In the genomic region with DNA sequence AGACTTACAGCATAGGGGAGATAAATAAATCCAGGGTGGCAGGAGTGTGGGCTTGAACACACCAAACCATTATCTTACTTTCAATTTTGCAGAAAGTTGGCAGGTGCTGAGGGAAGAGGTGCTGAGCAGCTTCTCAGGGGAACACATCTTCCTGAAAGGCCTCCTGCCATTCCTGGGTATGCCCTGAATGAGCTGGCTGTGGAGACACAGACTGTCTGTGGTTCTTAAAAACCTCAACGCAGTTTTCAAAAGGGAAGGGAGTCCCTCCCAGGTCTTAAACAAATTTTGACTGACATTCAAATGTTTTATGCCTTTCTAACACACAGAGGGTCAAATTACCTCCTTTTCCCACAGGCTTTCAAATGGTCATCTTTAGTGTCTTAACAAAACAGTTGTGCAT, we compare ENCODE assay signal across 12 cellular contexts.
DNase-seq lines count a peak whose midpoint lies in the region; ATAC-seq and TF ChIP-seq lines count a peak whose summit lies in the region.
"Had no signal": no experiment of that assay in that cellular context is flagged by ENCODE, and none has a peak within 500 bp of the region (broad histone marks: within the 10 kb centered on the region; RNA-seq: fewer than 3 reads in every experiment).

No MANE protein-coding gene starts in this region.

- no peaks in the 10 kb centered on the region for H3K27me3 ChIP-seq in CD4-positive, alpha-beta memory T cell (ENCODE audit: insufficient read depth, low read length)
- H3K27me3 ChIP-seq in gastroesophageal sphincter, result no peaks in the 10 kb centered on the region

- intact Hi-C loops in CD4-positive, alpha-beta memory T cell (cut with micrococcal nuclease), result loop anchor here (1.0 to 2.0 kb wide), 2 partner anchors 10 to 13 kb away; no protein-coding TSS in a partner anchor

- no peak overlapping the region for H3K4me3 ChIP-seq in CD4-positive, alpha-beta memory T cell (ENCODE audit: low read length in 2 of 2)
- no peak overlapping the region for H3K4me3 ChIP-seq in gastroesophageal sphincter
- H3K4me3 ChIP-seq: lung had no signal

- peak overlapping the region in 7 of 8 donors; percentile 6 to 78 (median 58) for H3K4me3 Mint-ChIP-seq in CD4-positive, alpha-beta memory T cell
- peak overlapping the region; percentile 71 for H3K4me3 Mint-ChIP-seq in activated naive CD8-positive, alpha-beta T cell treated with anti-CD3 and anti-CD28 coated beads, Interleukin-2, amount 10 ng/mL, durations not matched to agents 7 days and 5 days

- H3K9me3 Mint-ChIP-seq in CD4-positive, alpha-beta memory T cell, result peaks cover 0 to 2% (median 0%) of the 10 kb centered on the region in 8 donors
- peaks cover 15% of the 10 kb centered on the region for H3K9me3 Mint-ChIP-seq in activated naive CD8-positive, alpha-beta T cell treated with anti-CD3 and anti-CD28 coated beads, Interleukin-2, amount 10 ng/mL, durations not matched to agents 7 days and 5 days

- POLR2A ChIA-PET in CD4-positive, alpha-beta memory T cell (lab: Charles Lee; ENCODE audit: partially characterized antibody), result interaction anchor here (1.1 to 3.4 kb wide), 2 partner anchors 11 to 33 kb away, joined by 3 to 19 read pairs; no protein-coding TSS in a partner anchor
- POLR2A ChIA-PET in activated naive CD8-positive, alpha-beta T cell treated with anti-CD3 and anti-CD28 coated beads, Interleukin-2, amount 10 ng/mL, durations not matched to agents 7 days and 5 days (lab: Charles Lee), result interaction anchor here (1.2 kb wide), 1 partner anchor 11 kb away, joined by 3 read pairs; no protein-coding TSS in a partner anchor

- no peak overlapping the region for H3K27ac ChIP-seq in CD4-positive, alpha-beta memory T cell (ENCODE audit: low read depth, low read length)
- H3K27ac ChIP-seq in gastroesophageal sphincter, result no peak overlapping the region

- no peak for TF ChIP-seq POLR2A in gastroesophageal sphincter (IDR thresholded peaks at IDR 0.05)

- H3K36me3 ChIP-seq in CD4-positive, alpha-beta memory T cell (ENCODE audit: insufficient read depth, low read length), result no peaks in the 10 kb centered on the region
- no peaks in the 10 kb centered on the region for H3K36me3 ChIP-seq in gastroesophageal sphincter

- peaks cover 0 to 5% of the 10 kb centered on the region in 2 donors for H3K27me3 Mint-ChIP-seq in CD4-positive, alpha-beta memory T cell
- H3K27me3 Mint-ChIP-seq in activated naive CD8-positive, alpha-beta T cell treated with anti-CD3 and anti-CD28 coated beads, Interleukin-2, amount 10 ng/mL, durations not matched to agents 7 days and 5 days, result peaks cover 11% of the 10 kb centered on the region

- TF ChIP-seq EP300 in gastroesophageal sphincter (IDR thresholded peaks at IDR 0.05), result no peak

- peak overlapping the region in 2 of 7 donors; percentile 13 to 19 for H3K27ac Mint-ChIP-seq in CD4-positive, alpha-beta memory T cell
- peak overlapping the region; percentile 56 for H3K27ac Mint-ChIP-seq in activated naive CD8-positive, alpha-beta T cell treated with anti-CD3 and anti-CD28 coated beads, Interleukin-2, amount 10 ng/mL, durations not matched to agents 7 days and 5 days

- no peaks in the 10 kb centered on the region for H3K9me3 ChIP-seq in CD4-positive, alpha-beta memory T cell (ENCODE audit: control insufficient read depth in 1 of 2, low read length in 2 of 2)
- no peaks in the 10 kb centered on the region for H3K9me3 ChIP-seq in gastroesophageal sphincter

- no peaks in the 10 kb centered on the region for H3K36me3 Mint-ChIP-seq in CD4-positive, alpha-beta memory T cell
- H3K36me3 Mint-ChIP-seq in activated naive CD8-positive, alpha-beta T cell treated with anti-CD3 and anti-CD28 coated beads, Interleukin-2, amount 10 ng/mL, durations not matched to agents 7 days and 5 days, result peaks cover 11% of the 10 kb centered on the region

- peaks cover 8 to 16% (median 12%) of the 10 kb centered on the region in 4 donors for H3K4me1 Mint-ChIP-seq in CD4-positive, alpha-beta memory T cell
- peaks cover 22% of the 10 kb centered on the region for H3K4me1 Mint-ChIP-seq in activated naive CD8-positive, alpha-beta T cell treated with anti-CD3 and anti-CD28 coated beads, Interleukin-2, amount 10 ng/mL, durations not matched to agents 7 days and 5 days

- no peak for DNase-seq in CD4-positive, alpha-beta memory T cell
- DNase-seq in activated naive CD8-positive, alpha-beta T cell treated with anti-CD3 and anti-CD28 coated beads, Interleukin-2, amount 10 ng/mL, durations not matched to agents 7 days and 5 days, result no peak
- no peak for DNase-seq in mesenteric fat pad (ENCODE audit: low spot score)
- no peak for DNase-seq in NCI-H510A treated with DMSO at 0.1 percent for 48 hours (lab: John Stamatoyannopoulos, UW)
- DNase-seq: cerebellar nuclear complex, NCI-H2081 treated with DMSO at 0.1 percent for 48 hours, SIG-M5 had no signal

- no peak for TF ChIP-seq CTCF in gastroesophageal sphincter (IDR thresholded peaks at IDR 0.05)

- H3K4me1 ChIP-seq in CD4-positive, alpha-beta memory T cell (ENCODE audit: insufficient read depth, low read length), result peaks cover 17% of the 10 kb centered on the region
- peaks cover 0 to 22% (median 2%) of the 10 kb centered on the region in 3 donors for H3K4me1 ChIP-seq in gastroesophageal sphincter

- 63% methylated on average over 1 of the region's 1 CpG; no CpG with 5 or more reads in 1 of the 2 donors for WGBS in gastroesophageal sphincter (ENCODE audit: low coverage in 1 of 2), 2 donors

- CTCF ChIA-PET in CD4-positive, alpha-beta memory T cell (lab: Charles Lee; ENCODE audit: partially characterized antibody), result interaction anchor here (1.1 kb wide), 1 partner anchor 11 kb away, joined by 3 read pairs; no protein-coding TSS in a partner anchor

- ATAC-seq in GM21381 (IDR thresholded peaks at IDR 0.05; ENCODE audit: unreplicated experiment) (peak; percentile 42), HG03439 (IDR thresholded peaks at IDR 0.05; ENCODE audit: unreplicated experiment) (peak; percentile 4), HG02642 (IDR thresholded peaks at IDR 0.05; ENCODE audit: poor library complexity, unreplicated experiment) (no peak), gastroesophageal sphincter (no peak)
- ATAC-seq in activated naive CD8-positive, alpha-beta T cell treated with anti-CD3 and anti-CD28 coated beads, Interleukin-2, amount 10 ng/mL, durations not matched to agents 7 days and 5 days (ENCODE audit: low read depth), result peak; percentile 18

Comparison
In these comparisons a context has a peak if more than half of its experiments do, and no peak if none do; other contexts are left out.
1. ATAC-seq: peak in GM21381 (single experiment), HG03439 (single experiment) and activated naive CD8-positive, alpha-beta T cell treated with anti-CD3 and anti-CD28 coated beads, Interleukin-2, amount 10 ng/mL, durations not matched to agents 7 days and 5 days (single experiment); none in HG02642 (single experiment) and gastroesophageal sphincter (single experiment).